Comparison of ENCODE assay signal across 14 cellular contexts in genomic region chr19:2214253-2214652, GRCh38. TPM values are rescaled to one million over a fixed set of nuclear protein-coding genes. Genes with fewer than 3 reads are reported as not detected.
DNase-seq lines count a peak whose midpoint lies in the region; ATAC-seq, FAIRE-seq and TF ChIP-seq lines count a peak whose summit lies in the region.
"Had no signal": no experiment of that assay in that cellular context is flagged by ENCODE, and none has a peak within 500 bp of the region (broad histone marks: within the 10 kb centered on the region; RNA-seq: fewer than 3 reads in every experiment).

No MANE protein-coding gene starts in this region.

- no peak overlapping the region for H2AFZ ChIP-seq in fibroblast of lung (ENCODE audit: low read length)

- H3K79me2 ChIP-seq in fibroblast of lung (ENCODE audit: control insufficient read depth, insufficient read depth, low read length): peaks cover 5% of the 10 kb centered on the region

- H3K36me3 ChIP-seq in fibroblast of lung (ENCODE audit: control insufficient read depth, insufficient read depth, low read length) (peaks cover 61% of the 10 kb centered on the region), pancreas (peaks cover 11 to 90% (median 33%) of the 10 kb centered on the region in 3 donors)

- H3K27me3 ChIP-seq in fibroblast of lung (ENCODE audit: control insufficient read depth, insufficient read depth, low read length) (no peaks in the 10 kb centered on the region), pancreas (no peaks in the 10 kb centered on the region)

- H3K9me3 ChIP-seq in T-helper 17 cell (ENCODE audit: control insufficient read depth, low read length, poor library complexity, severe bottlenecking): no peaks in the 10 kb centered on the region
- H3K9me3 ChIP-seq in fibroblast of lung (ENCODE audit: control insufficient read depth, insufficient read depth, low read depth, low read length): no peaks in the 10 kb centered on the region
- no peaks in the 10 kb centered on the region for H3K9me3 ChIP-seq in pancreas

- peak overlapping the region; percentile 82 for H3K27ac Mint-ChIP-seq in T-helper 17 cell

- H3K27ac ChIP-seq in fibroblast of lung (ENCODE audit: insufficient read depth, low read length) (no peak overlapping the region), skin epidermis (peak overlapping the region in 13 of 21 experiments; percentile 4 to 79 (median 58)), pancreas (no peak overlapping the region)
- H3K27ac ChIP-seq: C4-2B had no signal

- peaks cover 7% of the 10 kb centered on the region for H3K36me3 Mint-ChIP-seq in T-helper 17 cell (ENCODE audit: low read depth)

- H3K27me3 Mint-ChIP-seq in T-helper 17 cell: no peaks in the 10 kb centered on the region

- WGBS in pancreas, 2 donors: 94 to 97% methylated on average over 17 of the region's 17 CpGs

- no peaks in the 10 kb centered on the region for H4K20me1 ChIP-seq in fibroblast of lung (ENCODE audit: control insufficient read depth, extremely low read depth, insufficient read depth, low read length)

- intact Hi-C loops in pancreas (cut with DNase I): no loop called here

- H3K4me2 ChIP-seq in fibroblast of lung (ENCODE audit: extremely low read depth, insufficient read depth, low read length): no peak overlapping the region

- peaks cover 13% of the 10 kb centered on the region for H3K4me1 Mint-ChIP-seq in T-helper 17 cell

- ATAC-seq in T-helper 17 cell: no peak
- no peak for ATAC-seq in pancreas

- peak overlapping the region; percentile 80 for H3K4me3 Mint-ChIP-seq in T-helper 17 cell

- no peak for FAIRE-seq in pancreas (lab: Jason Lieb, UNC)

- TF ChIP-seq CTCF in fibroblast of lung (conservative IDR thresholded peaks at IDR 0.05 in 1 of 2, IDR thresholded peaks at IDR 0.05 in 1 of 2; ENCODE audit: low read depth in 1 of 2, low read length in 2 of 2) (no peak), pancreas (IDR thresholded peaks at IDR 0.05) (no peak)

- H3K9ac ChIP-seq in fibroblast of lung (ENCODE audit: insufficient read depth, low read length): peak overlapping the region; percentile 7

- H3K4me1 ChIP-seq in fibroblast of lung (ENCODE audit: control insufficient read depth, extremely low read depth, insufficient read depth, low read length) (peaks cover 2% of the 10 kb centered on the region), pancreas (no peaks in the 10 kb centered on the region)

- H3K4me3 ChIP-seq in fibroblast of lung (replicated peaks in 1 of 4; ENCODE audit: control extremely low read depth in 1 of 4, insufficient read depth in 1 of 4, low read depth in 3 of 4, low read length in 4 of 4): no peak overlapping the region
- H3K4me3 ChIP-seq in skin epidermis: no peak overlapping the region
- H3K4me3 ChIP-seq in pancreas: no peak overlapping the region

- DNase-seq in Ammon's horn (ENCODE audit: low spot score) (peak; percentile 20), T-helper 17 cell (no peak), fibroblast of lung (ENCODE audit: low read depth in 2 of 2) (peak in 1 of 2 donors; percentile 13), Kasumi-1 (lab: John Stamatoyannopoulos, UW) (no peak), OCI-M2 (lab: John Stamatoyannopoulos, UW; ENCODE audit: unreplicated experiment) (no peak), pancreas (no peak)
- DNase-seq in activated CD8-positive, alpha-beta memory T cell treated with anti-CD3 and anti-CD28 coated beads, Interleukin-2, amount 50 U/mL, for 48 hours: no peak
- DNase-seq: 8988T, Karpas-422, NCI-H2081, RPMI8226 had no signal

RNA-seq across cellular contexts. Expression of gene PLEKHJ1, which starts 21.9 kb away (rescaled TPM):
- total RNA-seq in T-helper 17 cell: 10 to 100 TPM; 38.6 to 40.2 TPM
- 46.0 and 61.3 TPM in 2 replicates for total RNA-seq in fibroblast of lung
- 34.9 and 41.3 TPM in 2 replicates for polyA plus RNA-seq in fibroblast of lung
- polyA plus RNA-seq in fibroblast of lung (2012): 45.7 and 63.1 TPM in 2 replicates
- polyA minus RNA-seq in fibroblast of lung (ENCODE audit: low replicate concordance): 54.4 and 130 TPM in 2 replicates
- total RNA-seq in pancreas: 10 to 100 TPM; 34.3 to 50.8 (median 39.6) TPM
- polyA plus RNA-seq in pancreas: 100 to 1,000 TPM in 1 of 2 donors, 10 to 100 TPM in 1; 90.8 to 101 TPM

RNA-seq across cellular contexts. Expression of gene SF3A2, which starts 22.4 kb away (rescaled TPM):
- total RNA-seq in T-helper 17 cell (100 to 1,000 TPM; 119 to 135 TPM), fibroblast of lung (23.1 and 31.5 TPM in 2 replicates), pancreas (10 to 100 TPM; 25.0 to 36.1 (median 29.6) TPM)
- polyA plus RNA-seq in fibroblast of lung (11.1 and 14.8 TPM in 2 replicates), pancreas (10 to 100 TPM; 39.2 to 64.0 TPM)
- polyA plus RNA-seq in fibroblast of lung (2012): 41.0 and 51.7 TPM in 2 replicates
- polyA minus RNA-seq in fibroblast of lung (ENCODE audit: low replicate concordance): 10.5 and 12.8 TPM in 2 replicates

RNA-seq across cellular contexts. Expression of gene AMH, which starts 34.9 kb away (rescaled TPM):
- total RNA-seq in T-helper 17 cell: 1 to 10 TPM in 1 of 2 donors, under 1 TPM in 1; 0.50 to 2.7 TPM
- total RNA-seq in fibroblast of lung: 0.26 and 0.33 TPM in 2 replicates
- 0.03 and 0.07 TPM in 2 replicates for polyA plus RNA-seq in fibroblast of lung
- polyA plus RNA-seq in fibroblast of lung (2012): 0.28 and 0.51 TPM in 2 replicates
- polyA minus RNA-seq in fibroblast of lung (ENCODE audit: low replicate concordance): not detected in 2 replicates
- total RNA-seq in pancreas: 1 to 10 TPM; 1.4 to 4.1 (median 1.7) TPM
- 1 to 10 TPM; 8.9 to 9.5 TPM for polyA plus RNA-seq in pancreas

RNA-seq across cellular contexts. Expression of gene JSRP1, which starts 42.0 kb away (rescaled TPM):
- total RNA-seq in T-helper 17 cell (1 to 10 TPM in 1 of 2 donors, under 1 TPM in 1; 0.55 to 1.0 TPM), fibroblast of lung (not detected in 2 replicates), pancreas (1 to 10 TPM in 1 of 6 donors, under 1 TPM in 3, not detected in 2; 0.29 to 1.1 (median 0.80) TPM)
- polyA plus RNA-seq in fibroblast of lung (not detected in 2 replicates), pancreas (1 to 10 TPM; 3.2 to 4.0 TPM)
- 0.64 and 0.88 TPM in 2 replicates for polyA plus RNA-seq in fibroblast of lung (2012)
- not detected in 2 replicates for polyA minus RNA-seq in fibroblast of lung (ENCODE audit: low replicate concordance)
- total RNA-seq: H4 had no signal

RNA-seq across cellular contexts. Expression of gene DOT1L, which starts 50.5 kb away (rescaled TPM):
- total RNA-seq in T-helper 17 cell (10 to 100 TPM; 32.3 to 42.1 TPM), fibroblast of lung (2.8 and 3.1 TPM in 2 replicates), pancreas (10 to 100 TPM; 11.7 to 20.4 (median 14.5) TPM)
- polyA plus RNA-seq in fibroblast of lung (5.4 and 7.3 TPM in 2 replicates), pancreas (10 to 100 TPM; 14.4 to 34.4 TPM)
- 11.1 and 11.6 TPM in 2 replicates for polyA plus RNA-seq in fibroblast of lung (2012)
- polyA minus RNA-seq in fibroblast of lung (ENCODE audit: low replicate concordance): 95.5 and 113 TPM in 2 replicates

Comparison
In these comparisons a context has a peak if more than half of its experiments do, and no peak if none do; other contexts are left out.
1. H3K27ac ChIP-seq: peak in skin epidermis (13 of 21); none in fibroblast of lung (single experiment) and pancreas (0 of 4).